ENCODE assay signal across 22 cellular contexts in genomic region chr9:128123451-128124080, GRCh38. TPM values are rescaled to one million over a fixed set of nuclear protein-coding genes. Genes with fewer than 3 reads are reported as not detected.
DNase-seq lines count a peak whose midpoint lies in the region; ATAC-seq, FAIRE-seq and TF ChIP-seq lines count a peak whose summit lies in the region.
"Had no signal": no experiment of that assay in that cellular context is flagged by ENCODE, and none has a peak within 500 bp of the region (broad histone marks: within the 10 kb centered on the region; RNA-seq: fewer than 3 reads in every experiment).

No MANE protein-coding gene starts in this region.

- BruUV-seq in HepG2 (replicated peaks; lab: Mats Ljungman, UMichigan) = no TSS peak

- TF ChIP-seq POLR2A in right lobe of liver (IDR thresholded peaks at IDR 0.05) (no peak), HepG2 (IDR thresholded peaks at IDR 0.05; ENCODE audit: insufficient read depth in 1 of 2, low read depth in 2 of 2, low read length in 2 of 2) (no peak)

- TF ChIP-seq EP300 in HepG2 (IDR thresholded peaks at IDR 0.05; ENCODE audit: low read depth in 2 of 2, low read length in 2 of 2) (no peak), HepG2 (CRISPR knock-in tag; IDR thresholded peaks at IDR 0.05; ENCODE audit: borderline replicate concordance) (no peak)

- no peak for FAIRE-seq in HepG2 (lab: Jason Lieb, UNC)
- FAIRE-seq: A204.1, K562, RCC 7860 had no signal

- CTCF ChIA-PET in HepG2 (lab: Yijun Ruan, JAX; ENCODE audit: low intra/inter-chr PET ratio, low total read pairs) = no interaction called here

- H3K9me3 ChIP-seq in right lobe of liver = no peaks in the 10 kb centered on the region
- H3K9me3 ChIP-seq in HepG2 (ENCODE audit: low read length) = no peaks in the 10 kb centered on the region
- H3K9me3 ChIP-seq in osteoblast (ENCODE audit: low read depth, low read length) = no peaks in the 10 kb centered on the region
- no peaks in the 10 kb centered on the region for H3K9me3 ChIP-seq in aorta (ENCODE audit: control insufficient read depth, low read length)
- H3K9me3 ChIP-seq: BE2C, Caco-2 had no signal

- 92% methylated on average over 14 of the region's 21 CpGs for WGBS in right lobe of liver (ENCODE audit: insufficient coverage, low coverage, low lambda C conversion rate, missing lambda C conversion rate)
- 98% methylated on average over 21 of the region's 21 CpGs for WGBS in HepG2 (ENCODE audit: low lambda C conversion rate)
- whole genome bisulfite sequencing in aorta, 2 donors = 89 to 90% methylated on average over 21 of the region's 21 CpGs

- ATAC-seq in right lobe of liver (no peak), HepG2 (no peak), left ventricle myocardium superior (no peak), aorta (ENCODE audit: low FRiP score) (no peak)
- ATAC-seq: K562 had no signal

- H3K4me3 ChIP-seq in right lobe of liver (no peak overlapping the region), HepG2 (replicated peaks in 1 of 3; ENCODE audit: insufficient read depth in 1 of 3, low read depth in 2 of 3, low read length in 3 of 3) (no peak overlapping the region), osteoblast (ENCODE audit: insufficient read depth, low read length) (no peak overlapping the region), aorta (ENCODE audit: low read length in 2 of 2) (no peak overlapping the region)
- H3K4me3 ChIP-seq: K562 had no signal

- H3K79me2 ChIP-seq in HepG2 (ENCODE audit: insufficient read depth, low read length) = peaks cover 23% of the 10 kb centered on the region
- peaks cover 27% of the 10 kb centered on the region for H3K79me2 ChIP-seq in osteoblast (ENCODE audit: insufficient read depth, low read length)

- no peak overlapping the region for H3K27ac ChIP-seq in right lobe of liver
- H3K27ac ChIP-seq in HepG2 (ENCODE audit: extremely low read length, insufficient read depth, low read length) = no peak overlapping the region
- H3K27ac ChIP-seq in osteoblast (ENCODE audit: low read depth, low read length) = no peak overlapping the region
- no peak overlapping the region for H3K27ac ChIP-seq in aorta (ENCODE audit: low read depth in 1 of 2, low read length in 2 of 2)

- no peak overlapping the region for H2AFZ ChIP-seq in HepG2 (ENCODE audit: low read length)
- H2AFZ ChIP-seq in osteoblast (ENCODE audit: low read length) = no peak overlapping the region

- TF ChIP-seq CTCF in right lobe of liver (IDR thresholded peaks at IDR 0.05) = no peak
- no peak for TF ChIP-seq CTCF in HepG2 (CRISPR knock-in tag; IDR thresholded peaks at IDR 0.05)
- TF ChIP-seq CTCF in osteoblast (IDR thresholded peaks at IDR 0.05; ENCODE audit: extremely low read depth, low read depth, low read length) = no peak

- no peak overlapping the region for H3K9ac ChIP-seq in HepG2 (ENCODE audit: insufficient read depth, low read depth, low read length)

- H3K27me3 ChIP-seq in right lobe of liver (no peaks in the 10 kb centered on the region), HepG2 (ENCODE audit: control insufficient read depth in 1 of 2, insufficient read depth in 2 of 2, low read length in 2 of 2) (no peaks in the 10 kb centered on the region), osteoblast (ENCODE audit: insufficient read depth, low read length) (no peaks in the 10 kb centered on the region), aorta (ENCODE audit: control insufficient read depth in 1 of 2, insufficient read depth in 2 of 2, low read length in 1 of 2) (no peaks in the 10 kb centered on the region)
- H3K27me3 ChIP-seq: BE2C had no signal

- H3K4me2 ChIP-seq in HepG2 (ENCODE audit: low read depth, low read length) = no peak overlapping the region
- no peak overlapping the region for H3K4me2 ChIP-seq in osteoblast (ENCODE audit: insufficient read depth, low read length)

- H3K36me3 ChIP-seq in right lobe of liver (peaks cover 0 to 22% (median 8%) of the 10 kb centered on the region in 4 donors), HepG2 (replicated peaks in 1 of 2; ENCODE audit: control insufficient read depth in 1 of 2, insufficient read depth in 2 of 2, low read length in 2 of 2) (peaks cover 5 to 38% of the 10 kb centered on the region in 2 experiments; a peak in 3 of 5 replicates), osteoblast (ENCODE audit: insufficient read depth, low read length) (peaks cover 13% of the 10 kb centered on the region), aorta (ENCODE audit: control insufficient read depth in 1 of 2, insufficient read depth in 2 of 2, low read length in 1 of 2) (peaks cover 0 to 1% of the 10 kb centered on the region in 2 donors)

- H4K20me1 ChIP-seq in HepG2 (ENCODE audit: insufficient read depth, low read length) = peaks cover 4% of the 10 kb centered on the region; the same call in 1 of the 2 replicates
- H4K20me1 ChIP-seq in osteoblast (ENCODE audit: insufficient read depth, low read length) = peaks cover 14% of the 10 kb centered on the region

- no peak for TF ChIP-seq RAD21 in HepG2 (CRISPR knock-in tag; IDR thresholded peaks at IDR 0.05)

- H3K4me1 ChIP-seq in right lobe of liver = peaks cover 0 to 18% (median 8%) of the 10 kb centered on the region in 4 donors
- H3K4me1 ChIP-seq in HepG2 (ENCODE audit: insufficient read depth, low read length) = peaks cover 22% of the 10 kb centered on the region
- peaks cover 14% of the 10 kb centered on the region for H3K4me1 ChIP-seq in osteoblast (ENCODE audit: insufficient read depth, low read length)
- H3K4me1 ChIP-seq in aorta (ENCODE audit: control insufficient read depth in 1 of 2, insufficient read depth in 2 of 2, low read length in 2 of 2) = no peaks in the 10 kb centered on the region

- DNase-seq in right lobe of liver (peak; percentile 13 to 45 (median 35)), HepG2 (ENCODE audit: low spot score) (no peak), left ventricle myocardium superior (peak; percentile 27), osteoblast (ENCODE audit: insufficient read length, low spot score, missing footprints) (peak; percentile 51), aorta (peak; percentile 44 to 75), iPS-NIHi11 (ENCODE audit: low spot score) (no peak), HUDEP-2 (lab: John Stamatoyannopoulos, UW; ENCODE audit: unreplicated experiment in 76 of 76) (no peak), NCI-H526 (lab: John Stamatoyannopoulos, UW) (no peak)
- DNase-seq: BE2C; CD4-positive, alpha-beta T cell; GDM1; H9; NCI-H1694 treated with DMSO at 0.1 percent for 48 hours; NCI-H748 treated with DMSO at 0.1 percent for 48 hours; NK-92 treated with Interleukin-12 subunit alpha and Interleukin-12 subunit beta, amount 100 ng/mL, for 24 hours; SIG-M5 had no signal

- POLR2A ChIA-PET in HepG2 (lab: Yijun Ruan, JAX) = no interaction called here

- intact Hi-C loops in right lobe of liver (cut with DNase I) (no loop called here), HepG2 (cut with micrococcal nuclease; ENCODE audit: unreplicated experiment) (no loop called here), left ventricle myocardium superior (cut with micrococcal nuclease) (no loop called here), aorta (cut with DNase I) (no loop called here)

- in situ Hi-C loops in HepG2 (cut with HindIII; ENCODE audit: extremely low pct_ligation_motif_present, low pct_unique_long_range_greater_than_20kb) = no loop called here

RNA-seq across cellular contexts. Expression of gene PTGES2, which starts 4.0 kb away (rescaled TPM):
- total RNA-seq in right lobe of liver (10 to 100 TPM; 27.2 to 67.2 (median 30.5) TPM), HepG2 (2016; rRNA removed; fragmentation: Illumina TruSeq; extraction: Trizol) (68.5 and 79.8 TPM in 2 replicates), left ventricle myocardium superior (157 TPM), osteoblast (42.7 and 50.3 TPM in 2 replicates), aorta (10 to 100 TPM; 37.1 to 38.5 TPM)
- 176 and 179 TPM in 2 replicates for total RNA-seq in HepG2 (2016; cell fraction: cytosol; rRNA removed; fragmentation: Illumina TruSeq; extraction: Trizol; ENCODE audit: low read depth)
- 65.6 and 85.2 TPM in 2 replicates for total RNA-seq in HepG2 (2016; cell fraction: insoluble cytoplasmic fraction; rRNA removed; fragmentation: Illumina TruSeq; extraction: Trizol)
- total RNA-seq in HepG2 (2016; cell fraction: membrane; rRNA removed; fragmentation: Illumina TruSeq; extraction: Trizol) = 80.3 and 84.6 TPM in 2 replicates
- 40.6 and 44.2 TPM in 2 replicates for total RNA-seq in HepG2 (2016; cell fraction: nucleus; rRNA removed; fragmentation: Illumina TruSeq; extraction: Trizol)
- polyA plus RNA-seq in HepG2 (2011; rRNA removed) (63.7 and 67.2 TPM in 2 replicates), aorta (10 to 100 TPM; 29.9 to 56.2 TPM)
- polyA plus RNA-seq in HepG2 (2011; cell fraction: cytosol; rRNA removed) = 53.6 and 85.6 TPM in 2 replicates
- polyA plus RNA-seq in HepG2 (2011; cell fraction: nucleus; rRNA removed) = 128 and 148 TPM in 2 replicates
- 39.6 and 40.6 TPM in 2 replicates for polyA plus RNA-seq in HepG2 (2012)
- 61.1 and 71.8 TPM in 2 replicates for polyA plus RNA-seq in HepG2 (2016; cell fraction: cytosol; fragmentation: Illumina TruSeq; extraction: Trizol; ENCODE audit: low read depth)
- 67.8 and 88.5 TPM in 2 replicates for polyA plus RNA-seq in HepG2 (2016; cell fraction: insoluble cytoplasmic fraction; fragmentation: Illumina TruSeq; extraction: Trizol; ENCODE audit: low read depth)
- polyA plus RNA-seq in HepG2 (2016; cell fraction: membrane; fragmentation: Illumina TruSeq; extraction: Trizol; ENCODE audit: low read depth) = 68.9 and 78.2 TPM in 2 replicates
- 101 and 105 TPM in 2 replicates for polyA plus RNA-seq in HepG2 (2016; cell fraction: nucleus; fragmentation: Illumina TruSeq; extraction: Trizol; ENCODE audit: insufficient read depth, low read depth)
- polyA minus RNA-seq in HepG2 (2011; rRNA and poly(A)+ RNA removed; ENCODE audit: low replicate concordance) = 109 and 143 TPM in 2 replicates
- 29.5 and 39.2 TPM in 2 replicates for polyA minus RNA-seq in HepG2 (2011; cell fraction: cytosol; rRNA and poly(A)+ RNA removed)
- 39.4 and 44.6 TPM in 2 replicates for polyA minus RNA-seq in HepG2 (2011; cell fraction: nucleus; rRNA and poly(A)+ RNA removed)

RNA-seq across cellular contexts. Expression of gene LCN2, which starts 25.7 kb away (rescaled TPM):
- total RNA-seq in right lobe of liver (10 to 100 TPM in 4 of 6 experiments, 1 to 10 TPM in 2; 2.7 to 81.8 (median 18.1) TPM), HepG2 (2016; rRNA removed; fragmentation: Illumina TruSeq; extraction: Trizol) (0.34 and 0.38 TPM in 2 replicates), left ventricle myocardium superior (0.32 TPM), osteoblast (not detected in 2 replicates), aorta (1 to 10 TPM in 1 of 2 donors, under 1 TPM in 1; 0.84 to 1.1 TPM)
- 0.40 TPM in 1 of 2 replicates, not detected in the other for total RNA-seq in HepG2 (2016; cell fraction: cytosol; rRNA removed; fragmentation: Illumina TruSeq; extraction: Trizol; ENCODE audit: low read depth)
- 0.24 TPM in 1 of 2 replicates, not detected in the other for total RNA-seq in HepG2 (2016; cell fraction: insoluble cytoplasmic fraction; rRNA removed; fragmentation: Illumina TruSeq; extraction: Trizol)
- total RNA-seq in HepG2 (2016; cell fraction: membrane; rRNA removed; fragmentation: Illumina TruSeq; extraction: Trizol) = 0.34 and 0.38 TPM in 2 replicates
- total RNA-seq in HepG2 (2016; cell fraction: nucleus; rRNA removed; fragmentation: Illumina TruSeq; extraction: Trizol) = not detected in 2 replicates
- polyA plus RNA-seq in HepG2 (2011; rRNA removed) (1.4 and 2.3 TPM in 2 replicates), aorta (1 to 10 TPM in 1 of 2 donors, under 1 TPM in 1; 0.90 to 5.6 TPM)
- polyA plus RNA-seq in HepG2 (2011; cell fraction: cytosol; rRNA removed) = 0.93 and 2.4 TPM in 2 replicates
- polyA plus RNA-seq in HepG2 (2011; cell fraction: nucleus; rRNA removed) = 4.4 and 6.2 TPM in 2 replicates
- 1.5 and 1.7 TPM in 2 replicates for polyA plus RNA-seq in HepG2 (2012)
- polyA plus RNA-seq in HepG2 (2016; cell fraction: cytosol; fragmentation: Illumina TruSeq; extraction: Trizol; ENCODE audit: low read depth) = 0.69 and 0.92 TPM in 2 replicates
- polyA plus RNA-seq in HepG2 (2016; cell fraction: insoluble cytoplasmic fraction; fragmentation: Illumina TruSeq; extraction: Trizol; ENCODE audit: low read depth) = 0.71 and 0.76 TPM in 2 replicates
- polyA plus RNA-seq in HepG2 (2016; cell fraction: membrane; fragmentation: Illumina TruSeq; extraction: Trizol; ENCODE audit: low read depth) = 0.49 and 0.63 TPM in 2 replicates
- polyA plus RNA-seq in HepG2 (2016; cell fraction: nucleus; fragmentation: Illumina TruSeq; extraction: Trizol; ENCODE audit: insufficient read depth, low read depth) = 1.7 and 3.0 TPM in 2 replicates
- polyA minus RNA-seq in HepG2 (2011; rRNA and poly(A)+ RNA removed; ENCODE audit: low replicate concordance) = 0.44 and 0.52 TPM in 2 replicates
- polyA minus RNA-seq in HepG2 (2011; cell fraction: cytosol; rRNA and poly(A)+ RNA removed) = 0.99 TPM in 1 of 2 replicates, not detected in the other
- polyA minus RNA-seq in HepG2 (2011; cell fraction: nucleus; rRNA and poly(A)+ RNA removed) = not detected in 2 replicates
- total RNA-seq: Caco-2; CD4-positive, alpha-beta T cell; Daoy; H9; NCI-H460 had no signal

RNA-seq across cellular contexts. Expression of gene BBLN, which starts 36.5 kb away (rescaled TPM):
- 100 to 1,000 TPM in 2 of 6 experiments, 10 to 100 TPM in 4; 13.5 to 192 (median 17.7) TPM for total RNA-seq in right lobe of liver
- total RNA-seq in HepG2 (2016; rRNA removed; fragmentation: Illumina TruSeq; extraction: Trizol) = 22.2 and 33.1 TPM in 2 replicates
- total RNA-seq in HepG2 (2016; cell fraction: cytosol; rRNA removed; fragmentation: Illumina TruSeq; extraction: Trizol; ENCODE audit: low read depth) = 146 and 177 TPM in 2 replicates
- 17.4 and 30.2 TPM in 2 replicates for total RNA-seq in HepG2 (2016; cell fraction: insoluble cytoplasmic fraction; rRNA removed; fragmentation: Illumina TruSeq; extraction: Trizol)
- 86.9 and 114 TPM in 2 replicates for total RNA-seq in HepG2 (2016; cell fraction: membrane; rRNA removed; fragmentation: Illumina TruSeq; extraction: Trizol)
- 11.7 and 11.9 TPM in 2 replicates for total RNA-seq in HepG2 (2016; cell fraction: nucleus; rRNA removed; fragmentation: Illumina TruSeq; extraction: Trizol)
- 27.6 and 29.5 TPM in 2 replicates for polyA plus RNA-seq in HepG2 (2011; rRNA removed)
- 25.8 and 50.8 TPM in 2 replicates for polyA plus RNA-seq in HepG2 (2011; cell fraction: cytosol; rRNA removed)
- 19.2 and 22.8 TPM in 2 replicates for polyA plus RNA-seq in HepG2 (2011; cell fraction: nucleus; rRNA removed)
- 13.4 and 25.7 TPM in 2 replicates for polyA plus RNA-seq in HepG2 (2012)
- 235 and 253 TPM in 2 replicates for polyA plus RNA-seq in HepG2 (2016; cell fraction: cytosol; fragmentation: Illumina TruSeq; extraction: Trizol; ENCODE audit: low read depth)
- polyA plus RNA-seq in HepG2 (2016; cell fraction: insoluble cytoplasmic fraction; fragmentation: Illumina TruSeq; extraction: Trizol; ENCODE audit: low read depth) = 19.0 and 25.9 TPM in 2 replicates
- polyA plus RNA-seq in HepG2 (2016; cell fraction: membrane; fragmentation: Illumina TruSeq; extraction: Trizol; ENCODE audit: low read depth) = 124 and 129 TPM in 2 replicates
- polyA plus RNA-seq in HepG2 (2016; cell fraction: nucleus; fragmentation: Illumina TruSeq; extraction: Trizol; ENCODE audit: insufficient read depth, low read depth) = 21.4 TPM in 2 replicates
- 17.1 and 32.9 TPM in 2 replicates for polyA minus RNA-seq in HepG2 (2011; rRNA and poly(A)+ RNA removed; ENCODE audit: low replicate concordance)
- 13.6 and 21.6 TPM in 2 replicates for polyA minus RNA-seq in HepG2 (2011; cell fraction: cytosol; rRNA and poly(A)+ RNA removed)
- polyA minus RNA-seq in HepG2 (2011; cell fraction: nucleus; rRNA and poly(A)+ RNA removed) = 4.8 and 7.1 TPM in 2 replicates
- total RNA-seq in left ventricle myocardium superior = 41.7 TPM
- total RNA-seq in osteoblast = 24.5 and 33.3 TPM in 2 replicates
- 10 to 100 TPM; 46.7 to 54.3 TPM for total RNA-seq in aorta
- polyA plus RNA-seq in aorta = 100 to 1,000 TPM; 164 to 278 TPM

RNA-seq across cellular contexts. Expression of gene SLC25A25, which starts 55.5 kb away (rescaled TPM):
- total RNA-seq in right lobe of liver (10 to 100 TPM; 21.2 to 81.5 (median 53.3) TPM), HepG2 (2016; rRNA removed; fragmentation: Illumina TruSeq; extraction: Trizol) (18.5 and 24.8 TPM in 2 replicates), left ventricle myocardium superior (4.8 TPM), osteoblast (9.7 and 13.4 TPM in 2 replicates), aorta (10 to 100 TPM; 16.3 to 40.9 TPM)
- total RNA-seq in HepG2 (2016; cell fraction: cytosol; rRNA removed; fragmentation: Illumina TruSeq; extraction: Trizol; ENCODE audit: low read depth) = 4.5 and 5.1 TPM in 2 replicates
- total RNA-seq in HepG2 (2016; cell fraction: insoluble cytoplasmic fraction; rRNA removed; fragmentation: Illumina TruSeq; extraction: Trizol) = 16.4 and 24.3 TPM in 2 replicates
- total RNA-seq in HepG2 (2016; cell fraction: membrane; rRNA removed; fragmentation: Illumina TruSeq; extraction: Trizol) = 10.5 and 11.1 TPM in 2 replicates
- total RNA-seq in HepG2 (2016; cell fraction: nucleus; rRNA removed; fragmentation: Illumina TruSeq; extraction: Trizol) = 21.4 and 25.1 TPM in 2 replicates
- polyA plus RNA-seq in HepG2 (2011; rRNA removed) (10.5 and 16.7 TPM in 2 replicates), aorta (10 to 100 TPM in 1 of 2 donors, 1 to 10 TPM in 1; 9.8 to 14.3 TPM)
- polyA plus RNA-seq in HepG2 (2011; cell fraction: cytosol; rRNA removed) = 10.7 and 11.2 TPM in 2 replicates
- 26.1 and 29.6 TPM in 2 replicates for polyA plus RNA-seq in HepG2 (2011; cell fraction: nucleus; rRNA removed)
- 12.9 and 15.5 TPM in 2 replicates for polyA plus RNA-seq in HepG2 (2012)
- polyA plus RNA-seq in HepG2 (2016; cell fraction: cytosol; fragmentation: Illumina TruSeq; extraction: Trizol; ENCODE audit: low read depth) = 1.1 and 1.3 TPM in 2 replicates
- 11.6 and 13.1 TPM in 2 replicates for polyA plus RNA-seq in HepG2 (2016; cell fraction: insoluble cytoplasmic fraction; fragmentation: Illumina TruSeq; extraction: Trizol; ENCODE audit: low read depth)
- polyA plus RNA-seq in HepG2 (2016; cell fraction: membrane; fragmentation: Illumina TruSeq; extraction: Trizol; ENCODE audit: low read depth) = 2.6 and 2.7 TPM in 2 replicates
- 31.1 and 36.4 TPM in 2 replicates for polyA plus RNA-seq in HepG2 (2016; cell fraction: nucleus; fragmentation: Illumina TruSeq; extraction: Trizol; ENCODE audit: insufficient read depth, low read depth)
- 20.5 and 28.1 TPM in 2 replicates for polyA minus RNA-seq in HepG2 (2011; rRNA and poly(A)+ RNA removed; ENCODE audit: low replicate concordance)
- 10.0 and 10.2 TPM in 2 replicates for polyA minus RNA-seq in HepG2 (2011; cell fraction: cytosol; rRNA and poly(A)+ RNA removed)
- polyA minus RNA-seq in HepG2 (2011; cell fraction: nucleus; rRNA and poly(A)+ RNA removed) = 14.4 and 26.1 TPM in 2 replicates

RNA-seq across cellular contexts. Expression of gene NAIF1, which starts 56.4 kb away (rescaled TPM):
- 1 to 10 TPM; 3.9 to 6.8 (median 5.7) TPM for total RNA-seq in right lobe of liver
- total RNA-seq in HepG2 (2016; rRNA removed; fragmentation: Illumina TruSeq; extraction: Trizol) = 6.0 and 6.6 TPM in 2 replicates
- 3.1 and 4.1 TPM in 2 replicates for total RNA-seq in HepG2 (2016; cell fraction: cytosol; rRNA removed; fragmentation: Illumina TruSeq; extraction: Trizol; ENCODE audit: low read depth)
- 6.0 and 6.4 TPM in 2 replicates for total RNA-seq in HepG2 (2016; cell fraction: insoluble cytoplasmic fraction; rRNA removed; fragmentation: Illumina TruSeq; extraction: Trizol)
- 5.7 and 6.1 TPM in 2 replicates for total RNA-seq in HepG2 (2016; cell fraction: membrane; rRNA removed; fragmentation: Illumina TruSeq; extraction: Trizol)
- 2.9 and 4.1 TPM in 2 replicates for total RNA-seq in HepG2 (2016; cell fraction: nucleus; rRNA removed; fragmentation: Illumina TruSeq; extraction: Trizol)
- 6.9 TPM in 2 replicates for polyA plus RNA-seq in HepG2 (2011; rRNA removed)
- polyA plus RNA-seq in HepG2 (2011; cell fraction: cytosol; rRNA removed) = 4.9 and 6.4 TPM in 2 replicates
- 3.8 and 4.0 TPM in 2 replicates for polyA plus RNA-seq in HepG2 (2011; cell fraction: nucleus; rRNA removed)
- polyA plus RNA-seq in HepG2 (2012) = 3.0 and 3.8 TPM in 2 replicates
- 2.4 and 2.6 TPM in 2 replicates for polyA plus RNA-seq in HepG2 (2016; cell fraction: cytosol; fragmentation: Illumina TruSeq; extraction: Trizol; ENCODE audit: low read depth)
- 5.2 and 5.7 TPM in 2 replicates for polyA plus RNA-seq in HepG2 (2016; cell fraction: insoluble cytoplasmic fraction; fragmentation: Illumina TruSeq; extraction: Trizol; ENCODE audit: low read depth)
- polyA plus RNA-seq in HepG2 (2016; cell fraction: membrane; fragmentation: Illumina TruSeq; extraction: Trizol; ENCODE audit: low read depth) = 3.5 and 3.9 TPM in 2 replicates
- 4.9 and 5.1 TPM in 2 replicates for polyA plus RNA-seq in HepG2 (2016; cell fraction: nucleus; fragmentation: Illumina TruSeq; extraction: Trizol; ENCODE audit: insufficient read depth, low read depth)
- polyA minus RNA-seq in HepG2 (2011; rRNA and poly(A)+ RNA removed; ENCODE audit: low replicate concordance) = 8.2 and 13.2 TPM in 2 replicates
- polyA minus RNA-seq in HepG2 (2011; cell fraction: cytosol; rRNA and poly(A)+ RNA removed) = 3.2 and 6.0 TPM in 2 replicates
- polyA minus RNA-seq in HepG2 (2011; cell fraction: nucleus; rRNA and poly(A)+ RNA removed) = 1.5 and 2.1 TPM in 2 replicates
- 4.7 TPM for total RNA-seq in left ventricle myocardium superior
- total RNA-seq in osteoblast = 10.1 and 10.6 TPM in 2 replicates
- total RNA-seq in aorta = 10 to 100 TPM in 1 of 2 donors, 1 to 10 TPM in 1; 5.4 to 10.4 TPM
- 1 to 10 TPM; 7.0 to 8.9 TPM for polyA plus RNA-seq in aorta

Comparison
In these comparisons a context has a peak if more than half of its experiments do, and no peak if none do; other contexts are left out.
1. DNase-seq: peak in right lobe of liver (3 of 3), left ventricle myocardium superior (single experiment), osteoblast (single experiment) and aorta (2 of 2); none in HepG2 (single experiment), iPS-NIHi11 (single experiment), HUDEP-2 (0 of 76) and NCI-H526 (0 of 2).